In the genomic region with DNA sequence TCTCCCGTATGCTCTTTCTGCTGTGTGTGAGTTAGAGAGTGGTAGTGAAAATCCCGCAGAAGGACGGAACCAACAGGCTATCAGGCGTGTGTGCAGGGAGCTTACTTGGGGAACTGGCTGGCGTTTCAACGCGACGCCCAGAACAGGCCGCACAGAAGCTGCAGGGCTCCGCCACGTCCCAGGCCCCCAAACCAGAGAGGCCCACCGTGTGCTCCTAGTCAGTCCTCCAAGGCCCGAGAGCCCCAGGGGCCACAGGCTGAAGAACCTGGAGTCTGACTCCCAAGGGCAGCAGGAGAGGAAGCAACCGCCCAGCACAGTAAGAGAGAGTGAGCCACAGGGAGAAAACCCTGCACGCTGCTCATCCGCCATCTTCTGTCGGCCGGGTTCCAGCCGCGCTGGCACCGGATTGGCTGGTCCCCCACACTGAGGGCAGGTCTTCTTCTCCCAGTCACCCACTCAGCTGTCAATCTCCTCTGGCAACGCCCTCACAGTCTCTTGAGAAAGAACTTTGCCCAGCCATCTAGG, we compare ENCODE assay signal across 3 cellular contexts.
TF ChIP-seq lines count a peak whose summit lies in the region.

No MANE protein-coding gene starts in this region.

TF ChIP-seq in liver, 16 proteins besides CTCF, POLR2A, EP300 and RAD21 (continued from another document):
- TF ChIP-seq ATF3 (IDR thresholded peaks at IDR 0.05) (no peak), REST (IDR thresholded peaks at IDR 0.05) (no peak), YY1 (IDR thresholded peaks at IDR 0.05) (peak; percentile 48), TAF1 (conservative IDR thresholded peaks at IDR 0.05) (no peak)

TF ChIP-seq in HepG2, 621 proteins besides CTCF, POLR2A, EP300 and RAD21 (continued from another document):
- TF ChIP-seq, protein P1, sequence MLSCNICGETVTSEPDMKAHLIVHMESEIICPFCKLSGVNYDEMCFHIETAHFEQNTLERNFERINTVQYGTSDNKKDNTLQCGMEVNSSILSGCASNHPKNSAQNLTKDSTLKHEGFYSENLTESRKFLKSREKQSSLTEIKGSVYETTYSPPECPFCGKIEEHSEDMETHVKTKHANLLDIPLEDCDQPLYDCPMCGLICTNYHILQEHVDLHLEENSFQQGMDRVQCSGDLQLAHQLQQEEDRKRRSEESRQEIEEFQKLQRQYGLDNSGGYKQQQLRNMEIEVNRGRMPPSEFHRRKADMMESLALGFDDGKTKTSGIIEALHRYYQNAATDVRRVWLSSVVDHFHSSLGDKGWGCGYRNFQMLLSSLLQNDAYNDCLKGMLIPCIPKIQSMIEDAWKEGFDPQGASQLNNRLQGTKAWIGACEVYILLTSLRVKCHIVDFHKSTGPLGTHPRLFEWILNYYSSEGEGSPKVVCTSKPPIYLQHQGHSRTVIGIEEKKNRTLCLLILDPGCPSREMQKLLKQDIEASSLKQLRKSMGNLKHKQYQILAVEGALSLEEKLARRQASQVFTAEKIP (CRISPR knock-in tag; IDR thresholded peaks at IDR 0.05; ENCODE audit: borderline replicate concordance), result no peak
- TF ChIP-seq, protein P2, sequence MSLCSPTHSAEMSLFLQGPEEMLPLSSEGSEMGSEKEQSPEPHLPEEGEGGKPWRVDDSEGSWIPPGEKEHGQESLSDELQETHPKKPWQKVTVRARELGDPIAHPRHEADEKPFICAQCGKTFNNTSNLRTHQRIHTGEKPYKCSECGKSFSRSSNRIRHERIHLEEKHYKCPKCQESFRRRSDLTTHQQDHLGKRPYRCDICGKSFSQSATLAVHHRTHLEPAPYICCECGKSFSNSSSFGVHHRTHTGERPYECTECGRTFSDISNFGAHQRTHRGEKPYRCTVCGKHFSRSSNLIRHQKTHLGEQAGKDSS (CRISPR knock-in tag; IDR thresholded peaks at IDR 0.05; ENCODE audit: borderline replicate concordance, low read depth), result no peak
- TF ChIP-seq MZF1 (CRISPR knock-in tag; IDR thresholded peaks at IDR 0.05; ENCODE audit: borderline replicate concordance) (no peak), RARG (CRISPR knock-in tag; IDR thresholded peaks at IDR 0.05; ENCODE audit: low read depth) (no peak), PHF20 (CRISPR knock-in tag; IDR thresholded peaks at IDR 0.05) (no peak), DMAP1 (CRISPR knock-in tag; IDR thresholded peaks at IDR 0.05) (no peak), ZNF484 (CRISPR knock-in tag; IDR thresholded peaks at IDR 0.05; ENCODE audit: borderline replicate concordance, low read depth) (no peak), KLF9 (CRISPR knock-in tag; IDR thresholded peaks at IDR 0.05; ENCODE audit: low read depth) (no peak), SYNCRIP (IDR thresholded peaks at IDR 0.05; ENCODE audit: insufficient read depth, low read depth, low read length) (no peak), ZNF839 (CRISPR knock-in tag; IDR thresholded peaks at IDR 0.05; ENCODE audit: borderline replicate concordance) (no peak), HNRNPK (IDR thresholded peaks at IDR 0.05; ENCODE audit: low read depth, low read length, poor library complexity, severe bottlenecking) (no peak)
- TF ChIP-seq, protein P3, sequence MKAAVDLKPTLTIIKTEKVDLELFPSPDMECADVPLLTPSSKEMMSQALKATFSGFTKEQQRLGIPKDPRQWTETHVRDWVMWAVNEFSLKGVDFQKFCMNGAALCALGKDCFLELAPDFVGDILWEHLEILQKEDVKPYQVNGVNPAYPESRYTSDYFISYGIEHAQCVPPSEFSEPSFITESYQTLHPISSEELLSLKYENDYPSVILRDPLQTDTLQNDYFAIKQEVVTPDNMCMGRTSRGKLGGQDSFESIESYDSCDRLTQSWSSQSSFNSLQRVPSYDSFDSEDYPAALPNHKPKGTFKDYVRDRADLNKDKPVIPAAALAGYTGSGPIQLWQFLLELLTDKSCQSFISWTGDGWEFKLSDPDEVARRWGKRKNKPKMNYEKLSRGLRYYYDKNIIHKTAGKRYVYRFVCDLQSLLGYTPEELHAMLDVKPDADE (CRISPR knock-in tag; IDR thresholded peaks at IDR 0.05), result no peak

TF ChIP-seq in K562, 482 proteins besides CTCF, POLR2A, EP300 and RAD21 (continued from another document and continues in another):
- TF ChIP-seq SMARCC2 (IDR thresholded peaks at IDR 0.05; ENCODE audit: low read depth) (no peak), FOXJ2 (tag; IDR thresholded peaks at IDR 0.05) (no peak), ZFX (CRISPR knock-in tag; IDR thresholded peaks at IDR 0.05) (peak; percentile 97), YY1 (IDR thresholded peaks at IDR 0.05; ENCODE audit: borderline replicate concordance in 1 of 3, control insufficient read depth in 1 of 3, extremely low read depth in 1 of 3, insufficient read depth in 3 of 3, insufficient read length in 1 of 3, insufficient replicate concordance in 2 of 3, low read depth in 1 of 3, low read length in 2 of 3) (peak; percentile 84 to 95 (median 87)), TEAD4 (IDR thresholded peaks at IDR 0.05; ENCODE audit: low read length) (peak; percentile 6; the same call in 1 of the 2 replicates), TEAD4 (CRISPR knock-in tag; IDR thresholded peaks at IDR 0.05; ENCODE audit: borderline replicate concordance) (no peak), GTF2B (IDR thresholded peaks at IDR 0.05; ENCODE audit: extremely low read depth, insufficient read length) (peak; percentile 35), STAT5A (IDR thresholded peaks at IDR 0.05; ENCODE audit: borderline replicate concordance, low read length) (no peak), MBD2 (IDR thresholded peaks at IDR 0.05; ENCODE audit: borderline replicate concordance, low read depth) (peak; percentile 86), GABPB1 (CRISPR knock-in tag; IDR thresholded peaks at IDR 0.05) (peak; percentile 53; the same call in 1 of the 2 replicates), TRIM24 (IDR thresholded peaks at IDR 0.05) (no peak), IRF9 (tag; IDR thresholded peaks at IDR 0.05) (no peak), CBX8 (IDR thresholded peaks at IDR 0.05; ENCODE audit: borderline replicate concordance, extremely low read depth, low read depth, low read length, poor library complexity, severe bottlenecking) (no peak), E2F6 (IDR thresholded peaks at IDR 0.05; ENCODE audit: borderline replicate concordance in 1 of 2, extremely low read depth in 1 of 2, insufficient read depth in 1 of 2, insufficient read length in 1 of 2, low read depth in 1 of 2, low read length in 1 of 2, poor library complexity in 1 of 2, severe bottlenecking in 1 of 2) (peak; percentile 35 to 69), TBP (optimal IDR thresholded peaks at IDR 0.05; ENCODE audit: low read depth, low read length) (peak; percentile 91), THAP12 (CRISPR knock-in tag; IDR thresholded peaks at IDR 0.05) (peak; percentile 30; the same call in 1 of the 2 replicates), NEUROD1 (IDR thresholded peaks at IDR 0.05; ENCODE audit: borderline replicate concordance, low read depth, low read length, partially characterized antibody) (peak; percentile 32), ETV5 (CRISPR knock-in tag; IDR thresholded peaks at IDR 0.05; ENCODE audit: low read depth) (peak; percentile 44; the same call in 1 of the 2 replicates), NFIC (IDR thresholded peaks at IDR 0.05) (peak; percentile 84), SP1 (CRISPR knock-in tag; IDR thresholded peaks at IDR 0.05) (peak; percentile 58; the same call in 1 of the 2 replicates), HNRNPUL1 (IDR thresholded peaks at IDR 0.05; ENCODE audit: low read length) (no peak), CBX1 (IDR thresholded peaks at IDR 0.05; ENCODE audit: low read depth) (peak; percentile 38; the same call in 1 of the 2 replicates), CHD2 (IDR thresholded peaks at IDR 0.05; ENCODE audit: low read depth, low read length) (peak; percentile 69), TAF9B (IDR thresholded peaks at IDR 0.05; ENCODE audit: partially characterized antibody) (peak; percentile 97), FOXP1 (CRISPR knock-in tag; IDR thresholded peaks at IDR 0.05) (peak; percentile 44; the same call in 1 of the 2 replicates), PHF20 (IDR thresholded peaks at IDR 0.05; ENCODE audit: partially characterized antibody) (peak; percentile 75), POLR2H (tag; IDR thresholded peaks at IDR 0.05; ENCODE audit: low read depth) (peak; percentile 58), SUPT5H (IDR thresholded peaks at IDR 0.05) (peak; percentile 91), KAT8 (IDR thresholded peaks at IDR 0.05; ENCODE audit: low read depth) (no peak), BRD4 (IDR thresholded peaks at IDR 0.05) (peak; percentile 56; the same call in 1 of the 2 replicates), MYC (IDR thresholded peaks at IDR 0.05; ENCODE audit: low read depth, low read length) (peak; percentile 58; the same call in 1 of the 2 replicates), MYC (CRISPR knock-in tag; IDR thresholded peaks at IDR 0.05; ENCODE audit: borderline replicate concordance, low read depth) (no peak), ZNF77 (CRISPR knock-in tag; IDR thresholded peaks at IDR 0.05) (no peak), NRF1 (conservative IDR thresholded peaks at IDR 0.05 in 1 of 2, IDR thresholded peaks at IDR 0.05 in 1 of 2) (peak; percentile 22 to 39; a peak in 3 of 4 replicates), RBM17 (IDR thresholded peaks at IDR 0.05; ENCODE audit: borderline replicate concordance, low read depth, low read length) (no peak), DMBX1 (CRISPR knock-in tag; IDR thresholded peaks at IDR 0.05; ENCODE audit: borderline replicate concordance) (no peak), LARP7 (IDR thresholded peaks at IDR 0.05) (no peak)
- TF ChIP-seq, protein P4, sequence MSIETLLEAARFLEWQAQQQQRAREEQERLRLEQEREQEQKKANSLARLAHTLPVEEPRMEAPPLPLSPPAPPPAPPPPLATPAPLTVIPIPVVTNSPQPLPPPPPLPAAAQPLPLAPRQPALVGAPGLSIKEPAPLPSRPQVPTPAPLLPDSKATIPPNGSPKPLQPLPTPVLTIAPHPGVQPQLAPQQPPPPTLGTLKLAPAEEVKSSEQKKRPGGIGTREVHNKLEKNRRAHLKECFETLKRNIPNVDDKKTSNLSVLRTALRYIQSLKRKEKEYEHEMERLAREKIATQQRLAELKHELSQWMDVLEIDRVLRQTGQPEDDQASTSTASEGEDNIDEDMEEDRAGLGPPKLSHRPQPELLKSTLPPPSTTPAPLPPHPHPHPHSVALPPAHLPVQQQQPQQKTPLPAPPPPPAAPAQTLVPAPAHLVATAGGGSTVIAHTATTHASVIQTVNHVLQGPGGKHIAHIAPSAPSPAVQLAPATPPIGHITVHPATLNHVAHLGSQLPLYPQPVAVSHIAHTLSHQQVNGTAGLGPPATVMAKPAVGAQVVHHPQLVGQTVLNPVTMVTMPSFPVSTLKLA (conservative IDR thresholded peaks at IDR 0.05), result peak; percentile 35 to 60; a peak in 2 of 4 replicates
- TF ChIP-seq, protein P5, sequence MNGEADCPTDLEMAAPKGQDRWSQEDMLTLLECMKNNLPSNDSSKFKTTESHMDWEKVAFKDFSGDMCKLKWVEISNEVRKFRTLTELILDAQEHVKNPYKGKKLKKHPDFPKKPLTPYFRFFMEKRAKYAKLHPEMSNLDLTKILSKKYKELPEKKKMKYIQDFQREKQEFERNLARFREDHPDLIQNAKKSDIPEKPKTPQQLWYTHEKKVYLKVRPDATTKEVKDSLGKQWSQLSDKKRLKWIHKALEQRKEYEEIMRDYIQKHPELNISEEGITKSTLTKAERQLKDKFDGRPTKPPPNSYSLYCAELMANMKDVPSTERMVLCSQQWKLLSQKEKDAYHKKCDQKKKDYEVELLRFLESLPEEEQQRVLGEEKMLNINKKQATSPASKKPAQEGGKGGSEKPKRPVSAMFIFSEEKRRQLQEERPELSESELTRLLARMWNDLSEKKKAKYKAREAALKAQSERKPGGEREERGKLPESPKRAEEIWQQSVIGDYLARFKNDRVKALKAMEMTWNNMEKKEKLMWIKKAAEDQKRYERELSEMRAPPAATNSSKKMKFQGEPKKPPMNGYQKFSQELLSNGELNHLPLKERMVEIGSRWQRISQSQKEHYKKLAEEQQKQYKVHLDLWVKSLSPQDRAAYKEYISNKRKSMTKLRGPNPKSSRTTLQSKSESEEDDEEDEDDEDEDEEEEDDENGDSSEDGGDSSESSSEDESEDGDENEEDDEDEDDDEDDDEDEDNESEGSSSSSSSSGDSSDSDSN (IDR thresholded peaks at IDR 0.05; ENCODE audit: borderline replicate concordance in 1 of 2, low read depth in 2 of 2, low read length in 2 of 2), result peak; percentile 67 to 72; a peak in 2 of 4 replicates
- TF ChIP-seq, protein P6, sequence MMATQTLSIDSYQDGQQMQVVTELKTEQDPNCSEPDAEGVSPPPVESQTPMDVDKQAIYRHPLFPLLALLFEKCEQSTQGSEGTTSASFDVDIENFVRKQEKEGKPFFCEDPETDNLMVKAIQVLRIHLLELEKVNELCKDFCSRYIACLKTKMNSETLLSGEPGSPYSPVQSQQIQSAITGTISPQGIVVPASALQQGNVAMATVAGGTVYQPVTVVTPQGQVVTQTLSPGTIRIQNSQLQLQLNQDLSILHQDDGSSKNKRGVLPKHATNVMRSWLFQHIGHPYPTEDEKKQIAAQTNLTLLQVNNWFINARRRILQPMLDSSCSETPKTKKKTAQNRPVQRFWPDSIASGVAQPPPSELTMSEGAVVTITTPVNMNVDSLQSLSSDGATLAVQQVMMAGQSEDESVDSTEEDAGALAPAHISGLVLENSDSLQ (IDR thresholded peaks at IDR 0.05), result peak; percentile 99
